ENCODE assay signal across 10 cellular contexts in the genomic region with DNA sequence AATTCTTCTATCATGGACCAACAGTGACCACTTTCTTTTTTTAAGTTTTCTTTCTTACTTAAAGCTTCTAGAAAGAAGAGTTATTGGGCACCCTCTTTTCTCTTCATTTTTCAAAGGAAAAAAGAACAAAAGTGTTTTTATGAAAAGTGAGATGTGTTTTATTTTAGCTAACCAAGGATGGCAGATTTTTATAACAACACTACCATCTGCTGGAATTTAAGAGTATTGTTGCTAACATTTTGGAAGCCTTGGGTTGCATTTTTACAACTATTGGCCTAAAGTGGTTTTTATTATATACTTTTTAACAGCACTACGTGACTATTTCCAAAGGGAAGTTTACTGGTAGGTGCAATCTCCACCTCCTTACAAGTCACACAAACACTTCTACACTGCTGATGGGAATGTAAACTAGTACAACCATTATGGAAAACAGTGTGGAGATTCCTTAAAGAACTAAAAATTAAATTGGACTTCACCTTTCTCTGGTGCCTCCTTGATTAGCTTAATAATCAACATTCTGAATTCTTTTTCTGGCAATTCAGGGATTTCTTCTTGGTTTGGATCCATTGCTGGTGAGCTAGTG.
A peak's percentile ranks its signal among the peaks of the same experiment; 100 is the strongest.
DNase-seq lines count a peak whose midpoint lies in the region; ATAC-seq, FAIRE-seq and TF ChIP-seq lines count a peak whose summit lies in the region.
"Had no signal": no experiment of that assay in that cellular context is flagged by ENCODE, and none has a peak within 500 bp of the region (broad histone marks: within the 10 kb centered on the region; RNA-seq: fewer than 3 reads in every experiment).

No MANE protein-coding gene starts in this region.

- no peaks in the 10 kb centered on the region for H3K9me3 ChIP-seq in lower lobe of right lung
- no peaks in the 10 kb centered on the region for H3K9me3 ChIP-seq in gastroesophageal sphincter
- H3K9me3 ChIP-seq in small intestine (ENCODE audit: control insufficient read depth, low read depth): no peaks in the 10 kb centered on the region
- H3K9me3 ChIP-seq: SJCRH30 had no signal

- no peak for TF ChIP-seq POLR2A in gastroesophageal sphincter (IDR thresholded peaks at IDR 0.05)

- H3K4me3 ChIP-seq in lower lobe of right lung (no peak overlapping the region), gastroesophageal sphincter (no peak overlapping the region), small intestine (ENCODE audit: low read depth in 1 of 2, low read length in 2 of 2) (no peak overlapping the region)
- H3K4me3 ChIP-seq: SJCRH30 had no signal

- no peak for ATAC-seq in lower lobe of right lung
- no peak for ATAC-seq in HG02588 (IDR thresholded peaks at IDR 0.05; ENCODE audit: unreplicated experiment)
- ATAC-seq in HG03196 (IDR thresholded peaks at IDR 0.05; ENCODE audit: unreplicated experiment): no peak
- no peak for ATAC-seq in gastroesophageal sphincter

- H3K27ac Mint-ChIP-seq in CD14-positive monocyte (no peak overlapping the region), HFFc6 (no peak overlapping the region)

- DNase-seq in CD14-positive monocyte (ENCODE audit: low spot score) (no peak), HFFc6 (peak; percentile 10), lower lobe of right lung (no peak), small intestine (no peak)

- H3K27ac ChIP-seq in VCaP: no peak overlapping the region
- H3K27ac ChIP-seq in lower lobe of right lung: no peak overlapping the region
- H3K27ac ChIP-seq in gastroesophageal sphincter: no peak overlapping the region
- H3K27ac ChIP-seq in small intestine (ENCODE audit: low read depth in 1 of 2, low read length in 1 of 2): no peak overlapping the region
- H3K27ac ChIP-seq: SJCRH30 had no signal

- 73 to 87% methylated on average over 1 of the region's 1 CpG for WGBS in gastroesophageal sphincter (ENCODE audit: low coverage in 1 of 2), 2 donors
- 72 to 82% (median 76%) methylated on average over 1 of the region's 1 CpG for WGBS in small intestine, 3 donors

- H3K4me3 Mint-ChIP-seq in CD14-positive monocyte: no peak overlapping the region
- H3K4me3 Mint-ChIP-seq in HFFc6: no peak overlapping the region

- H3K36me3 Mint-ChIP-seq in CD14-positive monocyte: no peaks in the 10 kb centered on the region
- no peaks in the 10 kb centered on the region for H3K36me3 Mint-ChIP-seq in HFFc6 (ENCODE audit: low read depth)

- no peak for TF ChIP-seq EP300 in gastroesophageal sphincter (IDR thresholded peaks at IDR 0.05)

- H3K27me3 Mint-ChIP-seq in CD14-positive monocyte (ENCODE audit: low read depth in 3 of 3) (peaks cover 0 to 2% (median 1%) of the 10 kb centered on the region in 3 donors), HFFc6 (ENCODE audit: insufficient read depth) (no peaks in the 10 kb centered on the region; the same call in 1 of the 2 replicates)

- H3K9me3 Mint-ChIP-seq in CD14-positive monocyte (peaks cover 0 to 1% (median 0%) of the 10 kb centered on the region in 7 donors), HFFc6 (no peaks in the 10 kb centered on the region)

- intact Hi-C loops in CD14-positive monocyte (cut with micrococcal nuclease) (no loop called here), lower lobe of right lung (cut with DNase I) (no loop called here)

- no peak for FAIRE-seq in small intestine (lab: Jason Lieb, UNC)
- FAIRE-seq: endometrium had no signal

- H3K27me3 ChIP-seq in lower lobe of right lung (ENCODE audit: low read depth) (no peaks in the 10 kb centered on the region), gastroesophageal sphincter (no peaks in the 10 kb centered on the region), small intestine (ENCODE audit: control insufficient read depth in 2 of 2, insufficient read depth in 2 of 2, low read length in 2 of 2) (no peaks in the 10 kb centered on the region)
- H3K27me3 ChIP-seq: SJCRH30 had no signal

- H3K36me3 ChIP-seq in lower lobe of right lung (no peaks in the 10 kb centered on the region), gastroesophageal sphincter (no peaks in the 10 kb centered on the region), small intestine (ENCODE audit: control insufficient read depth in 2 of 2, insufficient read depth in 2 of 2, low read length in 2 of 2) (no peaks in the 10 kb centered on the region)
- H3K36me3 ChIP-seq: SJCRH30 had no signal

- H3K4me1 Mint-ChIP-seq in CD14-positive monocyte (no peaks in the 10 kb centered on the region), HFFc6 (ENCODE audit: low read depth) (peaks cover 13% of the 10 kb centered on the region)

- H3K4me1 ChIP-seq in lower lobe of right lung (no peaks in the 10 kb centered on the region), gastroesophageal sphincter (peaks cover 0 to 3% (median 0%) of the 10 kb centered on the region in 3 donors), small intestine (ENCODE audit: control insufficient read depth in 2 of 2, insufficient read depth in 1 of 2, low read depth in 1 of 2, low read length in 1 of 2) (no peaks in the 10 kb centered on the region)
- H3K4me1 ChIP-seq: SJCRH30 had no signal

- TF ChIP-seq CTCF in CD14-positive monocyte (IDR thresholded peaks at IDR 0.05): peak; percentile 18
- peak; percentile 77 for TF ChIP-seq CTCF in HFFc6 (IDR thresholded peaks at IDR 0.05)
- peak; percentile 52 for TF ChIP-seq CTCF in VCaP (conservative IDR thresholded peaks at IDR 0.05)
- TF ChIP-seq CTCF in lower lobe of right lung (IDR thresholded peaks at IDR 0.05): peak; percentile 24
- TF ChIP-seq CTCF in gastroesophageal sphincter (IDR thresholded peaks at IDR 0.05): peak in 2 of 4 experiments; percentile 26 to 28
